ENCODE assay signal across 1 cellular context in the genomic region with DNA sequence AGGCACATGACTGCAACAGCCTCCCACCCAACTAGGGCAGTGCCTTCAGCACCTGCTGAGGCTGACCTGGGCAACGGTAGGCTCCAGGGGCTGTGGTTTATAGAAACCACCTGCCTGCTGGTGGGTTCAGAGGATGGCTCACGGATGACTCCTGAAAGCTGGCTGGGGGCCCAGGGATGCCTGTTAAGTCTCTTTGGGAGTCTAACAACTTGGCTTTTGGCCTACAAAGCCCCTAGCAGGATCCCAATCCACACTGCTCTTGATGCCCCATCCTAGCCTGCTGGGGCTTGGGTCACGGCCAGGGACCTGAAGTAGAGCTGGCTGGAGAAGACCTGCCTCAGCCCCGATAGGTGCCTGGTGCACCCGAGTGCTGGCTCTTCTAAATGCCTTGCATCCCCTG.
TF ChIP-seq lines count a peak whose summit lies in the region.

No MANE protein-coding gene starts in this region.

TF ChIP-seq in SK-N-SH treated with all-trans-retinoic acid at 6 μM for 48 hours, 23 proteins besides CTCF, POLR2A, EP300 and RAD21 (continued from another document):
- TF ChIP-seq CSRNP3 (CRISPR knock-in tag; IDR thresholded peaks at IDR 0.05) (no peak), ARNTL (CRISPR knock-in tag; IDR thresholded peaks at IDR 0.05; ENCODE audit: borderline replicate concordance, low read depth) (no peak), ZFP3 (CRISPR knock-in tag; IDR thresholded peaks at IDR 0.05) (no peak), TOX (CRISPR knock-in tag; IDR thresholded peaks at IDR 0.05; ENCODE audit: borderline replicate concordance) (no peak), TCF4 (CRISPR knock-in tag; IDR thresholded peaks at IDR 0.05; ENCODE audit: borderline replicate concordance) (no peak), ZNF70 (CRISPR knock-in tag; IDR thresholded peaks at IDR 0.05) (no peak), ISL1 (CRISPR knock-in tag; IDR thresholded peaks at IDR 0.05) (no peak), ZNF565 (CRISPR knock-in tag; conservative IDR thresholded peaks at IDR 0.05; ENCODE audit: low read depth) (no peak), ZC3H10 (CRISPR knock-in tag; IDR thresholded peaks at IDR 0.05) (no peak)
- TF ChIP-seq, protein P1, sequence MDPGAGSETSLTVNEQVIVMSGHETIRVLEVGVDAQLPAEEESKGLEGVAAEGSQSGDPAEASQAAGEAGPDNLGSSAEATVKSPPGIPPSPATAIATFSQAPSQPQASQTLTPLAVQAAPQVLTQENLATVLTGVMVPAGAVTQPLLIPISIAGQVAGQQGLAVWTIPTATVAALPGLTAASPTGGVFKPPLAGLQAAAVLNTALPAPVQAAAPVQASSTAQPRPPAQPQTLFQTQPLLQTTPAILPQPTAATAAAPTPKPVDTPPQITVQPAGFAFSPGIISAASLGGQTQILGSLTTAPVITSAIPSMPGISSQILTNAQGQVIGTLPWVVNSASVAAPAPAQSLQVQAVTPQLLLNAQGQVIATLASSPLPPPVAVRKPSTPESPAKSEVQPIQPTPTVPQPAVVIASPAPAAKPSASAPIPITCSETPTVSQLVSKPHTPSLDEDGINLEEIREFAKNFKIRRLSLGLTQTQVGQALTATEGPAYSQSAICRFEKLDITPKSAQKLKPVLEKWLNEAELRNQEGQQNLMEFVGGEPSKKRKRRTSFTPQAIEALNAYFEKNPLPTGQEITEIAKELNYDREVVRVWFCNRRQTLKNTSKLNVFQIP (CRISPR knock-in tag; IDR thresholded peaks at IDR 0.05; ENCODE audit: borderline replicate concordance, low read depth) = no peak
- TF ChIP-seq, protein P2, sequence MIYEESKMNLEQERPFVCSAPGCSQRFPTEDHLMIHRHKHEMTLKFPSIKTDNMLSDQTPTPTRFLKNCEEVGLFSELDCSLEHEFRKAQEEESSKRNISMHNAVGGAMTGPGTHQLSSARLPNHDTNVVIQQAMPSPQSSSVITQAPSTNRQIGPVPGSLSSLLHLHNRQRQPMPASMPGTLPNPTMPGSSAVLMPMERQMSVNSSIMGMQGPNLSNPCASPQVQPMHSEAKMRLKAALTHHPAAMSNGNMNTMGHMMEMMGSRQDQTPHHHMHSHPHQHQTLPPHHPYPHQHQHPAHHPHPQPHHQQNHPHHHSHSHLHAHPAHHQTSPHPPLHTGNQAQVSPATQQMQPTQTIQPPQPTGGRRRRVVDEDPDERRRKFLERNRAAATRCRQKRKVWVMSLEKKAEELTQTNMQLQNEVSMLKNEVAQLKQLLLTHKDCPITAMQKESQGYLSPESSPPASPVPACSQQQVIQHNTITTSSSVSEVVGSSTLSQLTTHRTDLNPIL (CRISPR knock-in tag; IDR thresholded peaks at IDR 0.05; ENCODE audit: low read depth) = no peak
